In genomic region chr14:96576937-96577336, GRCh38 we compare ENCODE assay signal across 24 cellular contexts.
DNase-seq lines count a peak whose midpoint lies in the region; ATAC-seq and TF ChIP-seq lines count a peak whose summit lies in the region.
"Had no signal": no experiment of that assay in that cellular context is flagged by ENCODE, and none has a peak within 500 bp of the region (broad histone marks: within the 10 kb centered on the region; RNA-seq: fewer than 3 reads in every experiment).

No MANE protein-coding gene starts in this region.

- no peak overlapping the region for H3K4me3 ChIP-seq in Karpas-422 (ENCODE audit: low read length)
- H3K4me3 ChIP-seq in neural progenitor cell = no peak overlapping the region
- H3K4me3 ChIP-seq: heart right ventricle, sigmoid colon, SJCRH30, uterus had no signal

- H3K36me3 ChIP-seq in Karpas-422 (ENCODE audit: insufficient read depth, low read length) (peaks cover 8% of the 10 kb centered on the region; the same call in 1 of the 2 replicates), neural progenitor cell (no peaks in the 10 kb centered on the region)
- H3K36me3 ChIP-seq: SJCRH30, uterus had no signal

- no peaks in the 10 kb centered on the region for H3K9me3 Mint-ChIP-seq in activated CD4-positive, alpha-beta T cell treated with anti-CD3 and anti-CD28 coated beads for 36 hours (ENCODE audit: low read depth)
- no peaks in the 10 kb centered on the region for H3K9me3 Mint-ChIP-seq in CD4-positive, alpha-beta T cell
- H3K9me3 Mint-ChIP-seq in effector memory CD8-positive, alpha-beta T cell = no peaks in the 10 kb centered on the region
- H3K9me3 Mint-ChIP-seq in neural progenitor cell = no peaks in the 10 kb centered on the region

- H3K27me3 ChIP-seq in CD4-positive, alpha-beta T cell (ENCODE audit: control insufficient read depth, insufficient read depth, low read length) = no peaks in the 10 kb centered on the region
- H3K27me3 ChIP-seq in Karpas-422 (ENCODE audit: low read length) (no peaks in the 10 kb centered on the region), neural progenitor cell (no peaks in the 10 kb centered on the region)
- H3K27me3 ChIP-seq: heart right ventricle, sigmoid colon, SJCRH30, uterus had no signal

- H3K9me3 ChIP-seq in CD4-positive, alpha-beta T cell (ENCODE audit: control insufficient read depth, low read length) = no peaks in the 10 kb centered on the region
- H3K9me3 ChIP-seq in Karpas-422 (ENCODE audit: low read length) (no peaks in the 10 kb centered on the region), neural progenitor cell (ENCODE audit: low read depth) (no peaks in the 10 kb centered on the region)
- H3K9me3 ChIP-seq: heart right ventricle, sigmoid colon, SJCRH30, uterus had no signal

- H3K4me2 ChIP-seq in Karpas-422 (ENCODE audit: low read depth, low read length, poor library complexity, severe bottlenecking) (peak overlapping the region; percentile 73), neural progenitor cell (no peak overlapping the region)
- H3K4me2 ChIP-seq: KMS-11 had no signal

- DNase-seq in activated CD4-positive, alpha-beta T cell treated with anti-CD3 and anti-CD28 coated beads for 36 hours = no peak
- DNase-seq in activated CD4-positive, alpha-beta T cell treated with anti-CD3 and anti-CD28 coated beads for 48 hours = no peak
- no peak for DNase-seq in CD4-positive, alpha-beta T cell
- DNase-seq in Karpas-422 = peak; percentile 70
- DNase-seq in effector memory CD8-positive, alpha-beta T cell = no peak
- no peak for DNase-seq in neural progenitor cell (ENCODE audit: low spot score)
- DNase-seq: ACHN; activated CD4-positive, alpha-beta T cell treated with anti-CD3 and anti-CD28 coated beads, Interleukin-2, amount 50 U/mL, for 4 hours; activated gamma-delta T cell treated with Interleukin-2 at 50 U/mL for 16 hours; aorta; C1 segment of cervical spinal cord; HCEC 1CT; heart right ventricle; NCI-H1048; NCI-H187 treated with DMSO at 0.1 percent for 48 hours; posterior cingulate gyrus; sigmoid colon; uterus had no signal

- peaks cover 13% of the 10 kb centered on the region; the same call in 1 of the 2 replicates for H3K79me2 ChIP-seq in Karpas-422 (ENCODE audit: low read length)
- no peaks in the 10 kb centered on the region for H3K79me2 ChIP-seq in neural progenitor cell (ENCODE audit: low read depth)

- no peak overlapping the region for H3K4me3 Mint-ChIP-seq in activated CD4-positive, alpha-beta T cell treated with anti-CD3 and anti-CD28 coated beads for 36 hours
- no peak overlapping the region for H3K4me3 Mint-ChIP-seq in CD4-positive, alpha-beta T cell
- no peak overlapping the region for H3K4me3 Mint-ChIP-seq in effector memory CD8-positive, alpha-beta T cell
- no peak overlapping the region for H3K4me3 Mint-ChIP-seq in neural progenitor cell

- intact Hi-C loops in activated CD4-positive, alpha-beta T cell treated with anti-CD3 and anti-CD28 coated beads for 36 hours (cut with DNase I, micrococcal nuclease) = no loop called here
- intact Hi-C loops in CD4-positive, alpha-beta T cell (cut with DNase I, micrococcal nuclease) = no loop called here

- H3K4me1 ChIP-seq in Karpas-422 (ENCODE audit: low read length) (peaks cover 84% of the 10 kb centered on the region), neural progenitor cell (peaks cover 22% of the 10 kb centered on the region)

- no peaks in the 10 kb centered on the region for H3K9me2 ChIP-seq in Karpas-422 (replicated peaks; ENCODE audit: insufficient read depth, low read length)

- H4K20me1 ChIP-seq in Karpas-422 (ENCODE audit: insufficient read depth, low read depth, low read length) (no peaks in the 10 kb centered on the region), neural progenitor cell (ENCODE audit: low read depth) (peaks cover 16% of the 10 kb centered on the region)

- H3K27ac Mint-ChIP-seq in activated CD4-positive, alpha-beta T cell treated with anti-CD3 and anti-CD28 coated beads for 36 hours = no peak overlapping the region
- peak overlapping the region; percentile 2 for H3K27ac Mint-ChIP-seq in CD4-positive, alpha-beta T cell
- peak overlapping the region; percentile 0 to 7 for H3K27ac Mint-ChIP-seq in effector memory CD8-positive, alpha-beta T cell
- no peak overlapping the region for H3K27ac Mint-ChIP-seq in neural progenitor cell

- H2AFZ ChIP-seq in Karpas-422 (ENCODE audit: low read length) = no peak overlapping the region
- H2AFZ ChIP-seq in neural progenitor cell (replicated peaks) = no peak overlapping the region

- no peak overlapping the region for H3K27ac ChIP-seq in CD4-positive, alpha-beta T cell (ENCODE audit: low read depth, low read length)
- peak overlapping the region; percentile 93 for H3K27ac ChIP-seq in Karpas-422 (ENCODE audit: low read length)
- H3K27ac ChIP-seq in neural progenitor cell = no peak overlapping the region
- H3K27ac ChIP-seq: epithelial cell of prostate, heart right ventricle, KMS-11, sigmoid colon, SJCRH30, uterus had no signal

- H3K9ac ChIP-seq in Karpas-422 (ENCODE audit: low read length) (peak overlapping the region; percentile 65), neural progenitor cell (no peak overlapping the region)
- H3K9ac ChIP-seq: KMS-11 had no signal

- H3F3A ChIP-seq in neural progenitor cell (ENCODE audit: low read depth) = peaks cover 13% of the 10 kb centered on the region

- TF ChIP-seq CTCF in CD4-positive, alpha-beta T cell (IDR thresholded peaks at IDR 0.05) = no peak
- TF ChIP-seq CTCF in neural progenitor cell (IDR thresholded peaks at IDR 0.05) = no peak

- peak; percentile 36 for ATAC-seq in activated CD4-positive, alpha-beta T cell treated with anti-CD3 and anti-CD28 coated beads for 36 hours
- no peak for ATAC-seq in CD4-positive, alpha-beta T cell (ENCODE audit: poor library complexity)
- ATAC-seq in effector memory CD8-positive, alpha-beta T cell (replicated peaks) = no peak
- ATAC-seq in activated CD4-positive, CD25-positive, alpha-beta regulatory T cell treated with anti-CD3 and anti-CD28 coated beads, Interleukin-2, amount 50 U/mL, for 24 hours = no peak
- no peak for ATAC-seq in GM21576 (IDR thresholded peaks at IDR 0.05; ENCODE audit: unreplicated experiment)
- ATAC-seq: left lobe of liver had no signal

- peaks cover 13% of the 10 kb centered on the region for H3K4me1 Mint-ChIP-seq in activated CD4-positive, alpha-beta T cell treated with anti-CD3 and anti-CD28 coated beads for 36 hours
- H3K4me1 Mint-ChIP-seq in CD4-positive, alpha-beta T cell (ENCODE audit: low read depth) = peaks cover 23% of the 10 kb centered on the region
- peaks cover 18 to 31% of the 10 kb centered on the region in 2 donors for H3K4me1 Mint-ChIP-seq in effector memory CD8-positive, alpha-beta T cell (ENCODE audit: low read depth in 2 of 2)
- peaks cover 16% of the 10 kb centered on the region for H3K4me1 Mint-ChIP-seq in neural progenitor cell

- POLR2A ChIA-PET in activated CD4-positive, alpha-beta T cell treated with anti-CD3 and anti-CD28 coated beads for 36 hours (lab: Charles Lee) = interaction anchor here (0.6 kb wide), 2 partner anchors 1152 to 1759 kb away, joined by 3 to 4 read pairs; no protein-coding TSS in a partner anchor
- POLR2A ChIA-PET in CD4-positive, alpha-beta T cell (lab: Charles Lee) = no interaction called here

- CTCF ChIA-PET in activated CD4-positive, alpha-beta T cell treated with anti-CD3 and anti-CD28 coated beads for 36 hours (lab: Charles Lee) = interaction anchor here (1.3 to 1.8 kb wide), 2 partner anchors 9 to 15 kb away, joined by 4 to 6 read pairs; no protein-coding TSS in a partner anchor
- CTCF ChIA-PET in CD4-positive, alpha-beta T cell (lab: Charles Lee) = interaction anchor here (0.6 to 1.1 kb wide), 3 partner anchors 9 to 20 kb away, joined by 3 to 4 read pairs (median 4); no protein-coding TSS in a partner anchor

- peaks cover 8% of the 10 kb centered on the region for H3K36me3 Mint-ChIP-seq in activated CD4-positive, alpha-beta T cell treated with anti-CD3 and anti-CD28 coated beads for 36 hours (ENCODE audit: low read depth)
- peaks cover 10% of the 10 kb centered on the region for H3K36me3 Mint-ChIP-seq in CD4-positive, alpha-beta T cell (ENCODE audit: low read depth)
- no peaks in the 10 kb centered on the region for H3K36me3 Mint-ChIP-seq in effector memory CD8-positive, alpha-beta T cell (ENCODE audit: insufficient read depth)
- peaks cover 4% of the 10 kb centered on the region for H3K36me3 Mint-ChIP-seq in neural progenitor cell

- H3K27me3 Mint-ChIP-seq in activated CD4-positive, alpha-beta T cell treated with anti-CD3 and anti-CD28 coated beads for 36 hours = no peaks in the 10 kb centered on the region
- no peaks in the 10 kb centered on the region for H3K27me3 Mint-ChIP-seq in CD4-positive, alpha-beta T cell
- no peaks in the 10 kb centered on the region for H3K27me3 Mint-ChIP-seq in effector memory CD8-positive, alpha-beta T cell
- H3K27me3 Mint-ChIP-seq in neural progenitor cell (ENCODE audit: insufficient read depth, low read depth) = peaks cover 2% of the 10 kb centered on the region

Comparison
In these comparisons a context has a peak if more than half of its experiments do, and no peak if none do; other contexts are left out.
1. H3K27ac Mint-ChIP-seq: peak in CD4-positive, alpha-beta T cell (single experiment) and effector memory CD8-positive, alpha-beta T cell (2 of 2); none in activated CD4-positive, alpha-beta T cell treated with anti-CD3 and anti-CD28 coated beads for 36 hours (single experiment) and neural progenitor cell (single experiment).